Comparison of ENCODE assay signal across 22 cellular contexts in the genomic region with DNA sequence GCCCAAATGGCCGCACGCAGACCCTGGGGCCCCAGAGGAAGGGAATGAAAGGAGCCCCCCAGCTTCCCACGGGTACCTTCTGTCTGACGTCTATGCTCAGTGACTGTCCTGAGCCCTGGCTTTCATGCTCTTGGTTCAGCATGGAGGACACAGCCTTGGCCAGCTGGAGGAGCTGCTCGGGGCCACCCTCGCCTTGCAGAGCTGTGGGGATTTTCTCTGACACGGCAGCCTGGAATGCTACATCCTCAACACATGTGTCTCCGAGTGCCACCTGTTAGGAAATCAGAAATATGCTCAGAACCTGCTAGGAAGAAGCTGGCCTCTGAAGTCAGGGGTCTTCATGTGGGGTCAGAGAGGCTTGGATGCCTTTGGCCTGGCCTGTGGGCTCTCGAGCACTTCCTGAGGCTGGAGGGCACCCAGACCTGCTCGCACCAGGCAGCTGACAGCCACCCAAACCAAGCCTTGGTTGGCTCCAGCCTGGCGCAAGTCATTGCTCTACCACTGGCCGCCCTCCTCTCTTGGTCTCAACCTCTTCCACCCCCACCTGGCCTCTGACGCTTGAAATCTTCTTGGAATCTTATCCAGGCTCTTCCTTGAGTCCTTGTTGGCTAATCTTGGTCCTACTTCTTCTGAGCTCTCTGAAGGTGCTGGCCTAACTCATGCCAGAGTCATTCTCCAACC.
DNase-seq lines count a peak whose midpoint lies in the region; ATAC-seq and TF ChIP-seq lines count a peak whose summit lies in the region.
"Had no signal": no experiment of that assay in that cellular context is flagged by ENCODE, and none has a peak within 500 bp of the region (broad histone marks: within the 10 kb centered on the region; RNA-seq: fewer than 3 reads in every experiment).

No MANE protein-coding gene starts in this region.

- peak; percentile 25 for TF ChIP-seq CTCF in foreskin keratinocyte (conservative IDR thresholded peaks at IDR 0.05)

- no peaks in the 10 kb centered on the region for H3K4me1 ChIP-seq in foreskin keratinocyte
- H3K4me1 ChIP-seq: body of pancreas, gastroesophageal sphincter, vagina had no signal

- ATAC-seq in SK-N-SH treated with all-trans-retinoic acid at 6 μM for 48 hours (peak; percentile 27; the same call in 2 of the 3 replicates), foreskin keratinocyte (peak; percentile 53), GM21447 (IDR thresholded peaks at IDR 0.05; ENCODE audit: unreplicated experiment) (no peak), GM18511 (IDR thresholded peaks at IDR 0.05; ENCODE audit: unreplicated experiment) (no peak)
- ATAC-seq: activated CD4-positive, CD25-positive, alpha-beta regulatory T cell treated with anti-CD3 and anti-CD28 coated beads, Interleukin-2, amount 50 U/mL, for 24 hours; body of pancreas; CD8-positive, alpha-beta T cell; gastroesophageal sphincter had no signal

- H3K27ac ChIP-seq in foreskin keratinocyte: no peak overlapping the region
- H3K27ac ChIP-seq: body of pancreas, dorsolateral prefrontal cortex, epithelial cell of prostate, gastroesophageal sphincter, vagina had no signal

- DNase-seq in A172 (ENCODE audit: low spot score): peak; percentile 30
- peak; percentile 61 for DNase-seq in HCEC 1CT
- DNase-seq in foreskin keratinocyte: peak in 1 of 2 donors; percentile 32
- no peak for DNase-seq in DMS114 treated with DMSO at 0.1 percent for 48 hours (lab: John Stamatoyannopoulos, UW; ENCODE audit: unreplicated experiment)
- no peak for DNase-seq in NCI-H524 treated with DMSO at 0.1 percent for 48 hours (lab: John Stamatoyannopoulos, UW)
- DNase-seq: body of pancreas; CD8-positive, alpha-beta T cell; DMS79 treated with DMSO at 0.1 percent for 48 hours; dorsolateral prefrontal cortex; MM.1S; NCI-H1436 treated with DMSO at 0.1 percent for 48 hours; NCI-H2171; NCI-H774; stimulated activated CD4-positive, alpha-beta T cell treated with anti-CD3 and anti-CD28 coated beads, Interleukin-12 subunit alpha, Interleukin-12 subunit beta, amount 100 ng/mL, for 4 hours; T-helper 9 cell had no signal

- peaks cover 4% of the 10 kb centered on the region for H3K27me3 ChIP-seq in foreskin keratinocyte
- H3K27me3 ChIP-seq: body of pancreas, dorsolateral prefrontal cortex, gastroesophageal sphincter, vagina had no signal

TF ChIP-seq in SK-N-SH treated with all-trans-retinoic acid at 6 μM for 48 hours, 23 proteins besides CTCF, POLR2A, EP300 and RAD21:
- no peak for TF ChIP-seq ESRRG (CRISPR knock-in tag; IDR thresholded peaks at IDR 0.05)
- no peak for TF ChIP-seq ZNF70 (CRISPR knock-in tag; IDR thresholded peaks at IDR 0.05)
- TF ChIP-seq, protein P1, sequence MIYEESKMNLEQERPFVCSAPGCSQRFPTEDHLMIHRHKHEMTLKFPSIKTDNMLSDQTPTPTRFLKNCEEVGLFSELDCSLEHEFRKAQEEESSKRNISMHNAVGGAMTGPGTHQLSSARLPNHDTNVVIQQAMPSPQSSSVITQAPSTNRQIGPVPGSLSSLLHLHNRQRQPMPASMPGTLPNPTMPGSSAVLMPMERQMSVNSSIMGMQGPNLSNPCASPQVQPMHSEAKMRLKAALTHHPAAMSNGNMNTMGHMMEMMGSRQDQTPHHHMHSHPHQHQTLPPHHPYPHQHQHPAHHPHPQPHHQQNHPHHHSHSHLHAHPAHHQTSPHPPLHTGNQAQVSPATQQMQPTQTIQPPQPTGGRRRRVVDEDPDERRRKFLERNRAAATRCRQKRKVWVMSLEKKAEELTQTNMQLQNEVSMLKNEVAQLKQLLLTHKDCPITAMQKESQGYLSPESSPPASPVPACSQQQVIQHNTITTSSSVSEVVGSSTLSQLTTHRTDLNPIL (CRISPR knock-in tag; IDR thresholded peaks at IDR 0.05; ENCODE audit: low read depth): no peak
- TF ChIP-seq ZNF8 (CRISPR knock-in tag; IDR thresholded peaks at IDR 0.05): no peak
- TF ChIP-seq, protein P2, sequence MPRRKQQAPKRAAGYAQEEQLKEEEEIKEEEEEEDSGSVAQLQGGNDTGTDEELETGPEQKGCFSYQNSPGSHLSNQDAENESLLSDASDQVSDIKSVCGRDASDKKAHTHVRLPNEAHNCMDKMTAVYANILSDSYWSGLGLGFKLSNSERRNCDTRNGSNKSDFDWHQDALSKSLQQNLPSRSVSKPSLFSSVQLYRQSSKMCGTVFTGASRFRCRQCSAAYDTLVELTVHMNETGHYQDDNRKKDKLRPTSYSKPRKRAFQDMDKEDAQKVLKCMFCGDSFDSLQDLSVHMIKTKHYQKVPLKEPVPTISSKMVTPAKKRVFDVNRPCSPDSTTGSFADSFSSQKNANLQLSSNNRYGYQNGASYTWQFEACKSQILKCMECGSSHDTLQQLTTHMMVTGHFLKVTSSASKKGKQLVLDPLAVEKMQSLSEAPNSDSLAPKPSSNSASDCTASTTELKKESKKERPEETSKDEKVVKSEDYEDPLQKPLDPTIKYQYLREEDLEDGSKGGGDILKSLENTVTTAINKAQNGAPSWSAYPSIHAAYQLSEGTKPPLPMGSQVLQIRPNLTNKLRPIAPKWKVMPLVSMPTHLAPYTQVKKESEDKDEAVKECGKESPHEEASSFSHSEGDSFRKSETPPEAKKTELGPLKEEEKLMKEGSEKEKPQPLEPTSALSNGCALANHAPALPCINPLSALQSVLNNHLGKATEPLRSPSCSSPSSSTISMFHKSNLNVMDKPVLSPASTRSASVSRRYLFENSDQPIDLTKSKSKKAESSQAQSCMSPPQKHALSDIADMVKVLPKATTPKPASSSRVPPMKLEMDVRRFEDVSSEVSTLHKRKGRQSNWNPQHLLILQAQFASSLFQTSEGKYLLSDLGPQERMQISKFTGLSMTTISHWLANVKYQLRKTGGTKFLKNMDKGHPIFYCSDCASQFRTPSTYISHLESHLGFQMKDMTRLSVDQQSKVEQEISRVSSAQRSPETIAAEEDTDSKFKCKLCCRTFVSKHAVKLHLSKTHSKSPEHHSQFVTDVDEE (CRISPR knock-in tag; IDR thresholded peaks at IDR 0.05): no peak
- TF ChIP-seq ISL1 (CRISPR knock-in tag; IDR thresholded peaks at IDR 0.05): no peak
- TF ChIP-seq OSR1 (CRISPR knock-in tag; IDR thresholded peaks at IDR 0.05): no peak
- no peak for TF ChIP-seq PPARA (CRISPR knock-in tag; IDR thresholded peaks at IDR 0.05; ENCODE audit: borderline replicate concordance)
- TF ChIP-seq, protein P3, sequence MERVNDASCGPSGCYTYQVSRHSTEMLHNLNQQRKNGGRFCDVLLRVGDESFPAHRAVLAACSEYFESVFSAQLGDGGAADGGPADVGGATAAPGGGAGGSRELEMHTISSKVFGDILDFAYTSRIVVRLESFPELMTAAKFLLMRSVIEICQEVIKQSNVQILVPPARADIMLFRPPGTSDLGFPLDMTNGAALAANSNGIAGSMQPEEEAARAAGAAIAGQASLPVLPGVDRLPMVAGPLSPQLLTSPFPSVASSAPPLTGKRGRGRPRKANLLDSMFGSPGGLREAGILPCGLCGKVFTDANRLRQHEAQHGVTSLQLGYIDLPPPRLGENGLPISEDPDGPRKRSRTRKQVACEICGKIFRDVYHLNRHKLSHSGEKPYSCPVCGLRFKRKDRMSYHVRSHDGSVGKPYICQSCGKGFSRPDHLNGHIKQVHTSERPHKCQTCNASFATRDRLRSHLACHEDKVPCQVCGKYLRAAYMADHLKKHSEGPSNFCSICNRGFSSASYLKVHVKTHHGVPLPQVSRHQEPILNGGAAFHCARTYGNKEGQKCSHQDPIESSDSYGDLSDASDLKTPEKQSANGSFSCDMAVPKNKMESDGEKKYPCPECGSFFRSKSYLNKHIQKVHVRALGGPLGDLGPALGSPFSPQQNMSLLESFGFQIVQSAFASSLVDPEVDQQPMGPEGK (CRISPR knock-in tag; IDR thresholded peaks at IDR 0.05; ENCODE audit: borderline replicate concordance): no peak
- no peak for TF ChIP-seq ARNTL (CRISPR knock-in tag; IDR thresholded peaks at IDR 0.05; ENCODE audit: borderline replicate concordance, low read depth)
- TF ChIP-seq CSDC2 (CRISPR knock-in tag; IDR thresholded peaks at IDR 0.05): no peak
- TF ChIP-seq, protein P4, sequence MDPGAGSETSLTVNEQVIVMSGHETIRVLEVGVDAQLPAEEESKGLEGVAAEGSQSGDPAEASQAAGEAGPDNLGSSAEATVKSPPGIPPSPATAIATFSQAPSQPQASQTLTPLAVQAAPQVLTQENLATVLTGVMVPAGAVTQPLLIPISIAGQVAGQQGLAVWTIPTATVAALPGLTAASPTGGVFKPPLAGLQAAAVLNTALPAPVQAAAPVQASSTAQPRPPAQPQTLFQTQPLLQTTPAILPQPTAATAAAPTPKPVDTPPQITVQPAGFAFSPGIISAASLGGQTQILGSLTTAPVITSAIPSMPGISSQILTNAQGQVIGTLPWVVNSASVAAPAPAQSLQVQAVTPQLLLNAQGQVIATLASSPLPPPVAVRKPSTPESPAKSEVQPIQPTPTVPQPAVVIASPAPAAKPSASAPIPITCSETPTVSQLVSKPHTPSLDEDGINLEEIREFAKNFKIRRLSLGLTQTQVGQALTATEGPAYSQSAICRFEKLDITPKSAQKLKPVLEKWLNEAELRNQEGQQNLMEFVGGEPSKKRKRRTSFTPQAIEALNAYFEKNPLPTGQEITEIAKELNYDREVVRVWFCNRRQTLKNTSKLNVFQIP (CRISPR knock-in tag; IDR thresholded peaks at IDR 0.05; ENCODE audit: borderline replicate concordance, low read depth): no peak

Comparison
In these comparisons a context has a peak if more than half of its experiments do, and no peak if none do; other contexts are left out.
1. DNase-seq: peak in A172 (single experiment) and HCEC 1CT (single experiment); none in DMS114 treated with DMSO at 0.1 percent for 48 hours (single experiment) and NCI-H524 treated with DMSO at 0.1 percent for 48 hours (single experiment).
2. ATAC-seq: peak in SK-N-SH treated with all-trans-retinoic acid at 6 μM for 48 hours (single experiment) and foreskin keratinocyte (single experiment); none in GM21447 (single experiment) and GM18511 (single experiment).